In the genomic region with DNA sequence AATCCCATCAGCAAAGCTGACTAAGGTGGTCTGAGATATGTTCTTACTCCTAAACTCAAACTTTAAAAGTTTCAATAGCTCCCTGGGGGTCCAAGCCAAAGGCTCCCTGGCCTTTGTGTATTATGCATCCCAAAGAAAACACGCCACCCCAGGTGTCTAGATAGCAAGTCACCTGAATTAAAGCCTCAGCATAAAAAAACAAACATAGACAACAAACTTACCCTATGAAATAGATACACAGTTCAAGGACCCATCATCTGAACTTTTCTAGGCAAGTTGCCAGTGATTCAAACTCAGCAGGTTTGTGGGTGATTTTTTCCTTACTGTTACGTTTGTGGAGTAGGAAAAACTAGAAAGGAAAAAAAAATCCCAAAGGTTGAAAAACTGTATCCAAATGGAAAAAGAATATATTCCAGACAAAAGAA, we compare ENCODE assay signal across 1 cellular context.
TF ChIP-seq lines count a peak whose summit lies in the region.

No MANE protein-coding gene starts in this region.

TF ChIP-seq in IMR-90, 13 proteins besides CTCF, POLR2A, EP300 and RAD21:
- TF ChIP-seq RCOR1 (IDR thresholded peaks at IDR 0.05; ENCODE audit: insufficient replicate concordance, low read length): no peak
- no peak for TF ChIP-seq RFX5 (IDR thresholded peaks at IDR 0.05; ENCODE audit: low read depth, low read length)
- no peak for TF ChIP-seq BHLHE40 (IDR thresholded peaks at IDR 0.05; ENCODE audit: low read depth, low read length)
- TF ChIP-seq NFE2L2 (IDR thresholded peaks at IDR 0.05; ENCODE audit: low read depth, low read length): no peak
- TF ChIP-seq CEBPB (IDR thresholded peaks at IDR 0.05; ENCODE audit: low read depth, low read length): no peak
- TF ChIP-seq SMC3 (IDR thresholded peaks at IDR 0.05; ENCODE audit: low read depth, low read length): no peak
- TF ChIP-seq MAFK (IDR thresholded peaks at IDR 0.05; ENCODE audit: low read depth, low read length): no peak
- no peak for TF ChIP-seq MAZ (IDR thresholded peaks at IDR 0.05; ENCODE audit: borderline replicate concordance, low read depth, low read length)
- TF ChIP-seq MXI1 (IDR thresholded peaks at IDR 0.05; ENCODE audit: borderline replicate concordance, low read depth, low read length): no peak
- no peak for TF ChIP-seq USF2 (IDR thresholded peaks at IDR 0.05; ENCODE audit: low read depth, low read length)
- TF ChIP-seq ELK1 (IDR thresholded peaks at IDR 0.05; ENCODE audit: borderline replicate concordance, low read depth, low read length): no peak
- TF ChIP-seq FOS (IDR thresholded peaks at IDR 0.05; ENCODE audit: low read depth, low read length): no peak
- TF ChIP-seq CHD1 (IDR thresholded peaks at IDR 0.05; ENCODE audit: low read depth, low read length): no peak
